Comparison of ENCODE assay signal across 14 cellular contexts in genomic region chr2:127397568-127398238, GRCh38. TPM values are rescaled to one million over a fixed set of nuclear protein-coding genes. Genes with fewer than 3 reads are reported as not detected.
DNase-seq lines count a peak whose midpoint lies in the region; ATAC-seq, FAIRE-seq and TF ChIP-seq lines count a peak whose summit lies in the region.
"Had no signal": no experiment of that assay in that cellular context is flagged by ENCODE, and none has a peak within 500 bp of the region (broad histone marks: within the 10 kb centered on the region; RNA-seq: fewer than 3 reads in every experiment).

No MANE protein-coding gene starts in this region.

- H3K4me1 ChIP-seq in mesenchymal stem cell (ENCODE audit: control insufficient read depth, insufficient read depth, low read depth, low read length) (peaks cover 26% of the 10 kb centered on the region), Karpas-422 (ENCODE audit: low read length) (peaks cover 14% of the 10 kb centered on the region), gastroesophageal sphincter (peaks cover 0 to 21% (median 17%) of the 10 kb centered on the region in 3 donors)

- peak overlapping the region; percentile 26 to 83 for H3K4ac ChIP-seq in mesenchymal stem cell (ENCODE audit: low read depth in 1 of 2, low read length in 2 of 2)

- H2BK15ac ChIP-seq in mesenchymal stem cell (ENCODE audit: low read depth, poor library complexity, severe bottlenecking): no peak overlapping the region

- peak overlapping the region; percentile 49 to 97 for H2BK12ac ChIP-seq in mesenchymal stem cell (ENCODE audit: low read length in 2 of 2)

- H4K8ac ChIP-seq in mesenchymal stem cell (ENCODE audit: low read length): peak overlapping the region; percentile 30

- TF ChIP-seq CTCF in gastroesophageal sphincter (IDR thresholded peaks at IDR 0.05): no peak

- H4K20me1 ChIP-seq in Karpas-422 (ENCODE audit: insufficient read depth, low read depth, low read length): no peaks in the 10 kb centered on the region

- H3K27me3 ChIP-seq in mesenchymal stem cell (ENCODE audit: control insufficient read depth in 1 of 2, insufficient read depth in 1 of 2, low read length in 2 of 2): no peaks in the 10 kb centered on the region
- no peaks in the 10 kb centered on the region for H3K27me3 ChIP-seq in Karpas-422 (ENCODE audit: low read length)
- H3K27me3 ChIP-seq in gastroesophageal sphincter: no peaks in the 10 kb centered on the region
- H3K27me3 ChIP-seq: body of pancreas, upper lobe of left lung had no signal

- no peaks in the 10 kb centered on the region for H3K36me3 ChIP-seq in mesenchymal stem cell (ENCODE audit: control insufficient read depth in 1 of 2, insufficient read depth in 2 of 2, low read depth in 1 of 2, low read length in 2 of 2)
- H3K36me3 ChIP-seq in Karpas-422 (ENCODE audit: insufficient read depth, low read length): no peaks in the 10 kb centered on the region
- no peaks in the 10 kb centered on the region for H3K36me3 ChIP-seq in gastroesophageal sphincter
- H3K36me3 ChIP-seq: upper lobe of left lung had no signal

- no peaks in the 10 kb centered on the region for H3K79me1 ChIP-seq in mesenchymal stem cell (replicated peaks; ENCODE audit: low read length, poor library complexity, severe bottlenecking)

- WGBS in mesenchymal stem cell: 79% methylated on average over 9 of the region's 9 CpGs
- WGBS in gastroesophageal sphincter (ENCODE audit: low coverage in 1 of 2), 2 donors: 85% methylated on average over 2 of the region's 9 CpGs; no CpG with 5 or more reads in 1 of the 2 donors

- no peak for TF ChIP-seq EP300 in gastroesophageal sphincter (IDR thresholded peaks at IDR 0.05)

- intact Hi-C loops in Right ventricle myocardium inferior (cut with DNase I) (no loop called here), Right ventricle myocardium superior (cut with DNase I) (no loop called here)

- H3K79me2 ChIP-seq in Karpas-422 (ENCODE audit: low read length): no peaks in the 10 kb centered on the region

- H2AFZ ChIP-seq in mesenchymal stem cell (ENCODE audit: low read depth, low read length) (peak overlapping the region; percentile 36), Karpas-422 (ENCODE audit: low read length) (no peak overlapping the region)

- peak overlapping the region; percentile 3 for H2BK120ac ChIP-seq in mesenchymal stem cell (ENCODE audit: low read depth, low read length)

- H3K9me3 ChIP-seq in mesenchymal stem cell (ENCODE audit: control insufficient read depth, low read length): no peaks in the 10 kb centered on the region
- no peaks in the 10 kb centered on the region for H3K9me3 ChIP-seq in Karpas-422 (ENCODE audit: low read length)
- no peaks in the 10 kb centered on the region for H3K9me3 ChIP-seq in gastroesophageal sphincter
- H3K9me3 ChIP-seq: body of pancreas, upper lobe of left lung had no signal

- H3K4me2 ChIP-seq in mesenchymal stem cell (ENCODE audit: low read length, poor library complexity, severe bottlenecking) (no peak overlapping the region), Karpas-422 (ENCODE audit: low read depth, low read length, poor library complexity, severe bottlenecking) (no peak overlapping the region)

- H2AK5ac ChIP-seq in mesenchymal stem cell (ENCODE audit: low read length, severe bottlenecking): peak overlapping the region; percentile 7

- no peak overlapping the region for H3K27ac ChIP-seq in mesenchymal stem cell (ENCODE audit: low read length, poor library complexity, severe bottlenecking)
- no peak overlapping the region for H3K27ac ChIP-seq in Karpas-422 (ENCODE audit: low read length)
- H3K27ac ChIP-seq in gastroesophageal sphincter: no peak overlapping the region
- H3K27ac ChIP-seq: SK-N-MC had no signal

- peak; percentile 20 for FAIRE-seq in urothelium cell line (lab: Jason Lieb, UNC)

- no peak for TF ChIP-seq POLR2A in gastroesophageal sphincter (IDR thresholded peaks at IDR 0.05)

- no peak overlapping the region for H3K23ac ChIP-seq in mesenchymal stem cell (ENCODE audit: low read length in 2 of 2)

- no peaks in the 10 kb centered on the region for H3K9me2 ChIP-seq in Karpas-422 (replicated peaks; ENCODE audit: insufficient read depth, low read length)

- H3K9ac ChIP-seq in mesenchymal stem cell (ENCODE audit: low read length) (no peak overlapping the region), Karpas-422 (ENCODE audit: low read length) (no peak overlapping the region)

- H4K91ac ChIP-seq in mesenchymal stem cell (ENCODE audit: low read length): peak overlapping the region; percentile 40

- H3K4me3 ChIP-seq in mesenchymal stem cell (ENCODE audit: insufficient read depth in 1 of 2, low read depth in 1 of 2, low read length in 2 of 2) (peak overlapping the region in 1 of 2 experiments; percentile 14), Karpas-422 (ENCODE audit: low read length) (no peak overlapping the region), gastroesophageal sphincter (no peak overlapping the region)
- H3K4me3 ChIP-seq: body of pancreas, SK-N-MC, upper lobe of left lung had no signal

- no peak overlapping the region for H2BK5ac ChIP-seq in mesenchymal stem cell (ENCODE audit: low read depth, low read length, poor library complexity, severe bottlenecking)

- peak overlapping the region in 1 of 2 experiments; percentile 50 for H3K14ac ChIP-seq in mesenchymal stem cell (ENCODE audit: low read length in 2 of 2)

- peak overlapping the region; percentile 40 to 91 for H3K18ac ChIP-seq in mesenchymal stem cell (ENCODE audit: low read depth in 1 of 2, low read length in 2 of 2)

- DNase-seq in Right ventricle myocardium inferior (ENCODE audit: missing footprints) (no peak), Right ventricle myocardium superior (no peak), mesenchymal stem cell (no peak), urothelium cell line (ENCODE audit: low spot score) (no peak), SKM-1 (lab: John Stamatoyannopoulos, UW; ENCODE audit: unreplicated experiment) (no peak), Karpas-422 (no peak)
- DNase-seq: activated CD4-positive, CD25-positive, alpha-beta regulatory T cell; NCI-H526 had no signal

- ATAC-seq in Right ventricle myocardium inferior (peak; percentile 34), Right ventricle myocardium superior (ENCODE audit: poor library complexity) (no peak), SK-N-SH treated with all-trans-retinoic acid at 6 μM for 48 hours (peak; percentile 26), gastroesophageal sphincter (no peak)

TF ChIP-seq in SK-N-SH treated with all-trans-retinoic acid at 6 μM for 48 hours, 23 proteins besides CTCF, POLR2A, EP300 and RAD21:
- TF ChIP-seq ARNTL (CRISPR knock-in tag; IDR thresholded peaks at IDR 0.05; ENCODE audit: borderline replicate concordance, low read depth) (no peak), ESRRG (CRISPR knock-in tag; IDR thresholded peaks at IDR 0.05) (no peak), SNAI2 (CRISPR knock-in tag; IDR thresholded peaks at IDR 0.05) (no peak), OSR1 (CRISPR knock-in tag; IDR thresholded peaks at IDR 0.05) (no peak), GLIS3 (CRISPR knock-in tag; IDR thresholded peaks at IDR 0.05) (no peak), CSRNP3 (CRISPR knock-in tag; IDR thresholded peaks at IDR 0.05) (no peak)

RNA-seq across cellular contexts. Expression of gene MAP3K2, which starts 9.9 kb away (rescaled TPM):
- 23.4 TPM for total RNA-seq in Right ventricle myocardium inferior
- 22.5 TPM for total RNA-seq in Right ventricle myocardium superior
- 19.4 TPM for polyA plus RNA-seq in mesenchymal stem cell (2013, experiment 1 of 2)
- 19.7 TPM for polyA plus RNA-seq in mesenchymal stem cell (2013, experiment 2 of 2)
- 36.0 and 40.7 TPM in 2 replicates for total RNA-seq in Karpas-422 (2014; rRNA removed; shearing (Covaris generic); ENCODE audit: low replicate concordance)
- total RNA-seq in gastroesophageal sphincter: 10 to 100 TPM; 52.7 to 96.2 (median 54.2) TPM

RNA-seq across cellular contexts. Expression of gene PROC, which starts 20.5 kb away (rescaled TPM):
- total RNA-seq in Right ventricle myocardium inferior (not detected), Right ventricle myocardium superior (not detected), gastroesophageal sphincter (not detected)
- 0.06 TPM for polyA plus RNA-seq in mesenchymal stem cell (2013, experiment 1 of 2)
- not detected for polyA plus RNA-seq in mesenchymal stem cell (2013, experiment 2 of 2)
- total RNA-seq in Karpas-422 (2014; rRNA removed; shearing (Covaris generic); ENCODE audit: low replicate concordance): not detected in 2 replicates
- polyA plus RNA-seq: AG04450 had no signal

Comparison
In these comparisons a context has a peak if more than half of its experiments do, and no peak if none do; other contexts are left out.
1. ATAC-seq: peak in Right ventricle myocardium inferior (single experiment) and SK-N-SH treated with all-trans-retinoic acid at 6 μM for 48 hours (single experiment); none in Right ventricle myocardium superior (single experiment) and gastroesophageal sphincter (single experiment).